Comparison of ENCODE assay signal across 24 cellular contexts in genomic region chr3:31890007-31890406, GRCh38.
"Had no signal": no experiment of that assay in that cellular context is flagged by ENCODE, and none has a peak within 500 bp of the region (broad histone marks: within the 10 kb centered on the region; RNA-seq: fewer than 3 reads in every experiment).

No MANE protein-coding gene starts in this region.

- H3K36me3 ChIP-seq: brain microvascular endothelial cell, esophagus squamous epithelium, lower lobe of right lung, thyroid gland had no signal

- H3K27me3 ChIP-seq: brain microvascular endothelial cell, esophagus squamous epithelium, thyroid gland had no signal

- H3K9me3 Mint-ChIP-seq: activated CD4-positive, alpha-beta T cell treated with anti-CD3 and anti-CD28 coated beads, Interleukin-2, amount 10 ng/mL, durations not matched to agents 7 days and 5 days; activated naive CD4-positive, alpha-beta T cell treated with anti-CD3 and anti-CD28 coated beads, Interleukin-2, amount 10 ng/mL, durations not matched to agents 7 days and 5 days; activated naive CD8-positive, alpha-beta T cell treated with anti-CD3 and anti-CD28 coated beads, Interleukin-2, amount 50 U/mL, for 24 hours; central memory CD8-positive, alpha-beta T cell had no signal

- H3K27ac Mint-ChIP-seq: activated CD4-positive, alpha-beta T cell treated with anti-CD3 and anti-CD28 coated beads, Interleukin-2, amount 10 ng/mL, durations not matched to agents 7 days and 5 days; activated CD8-positive, alpha-beta T cell treated with anti-CD3 and anti-CD28 coated beads, Interleukin-2, amount 10 ng/mL, durations not matched to agents 7 days and 5 days; activated naive CD4-positive, alpha-beta T cell treated with anti-CD3 and anti-CD28 coated beads, Interleukin-2, amount 10 ng/mL, durations not matched to agents 7 days and 5 days; activated naive CD8-positive, alpha-beta T cell treated with anti-CD3 and anti-CD28 coated beads, Interleukin-2, amount 50 U/mL, for 24 hours; nephron progenitor cell had no signal

- DNase-seq: activated CD4-positive, alpha-beta T cell treated with anti-CD3 and anti-CD28 coated beads, Interleukin-2, amount 10 ng/mL, durations not matched to agents 7 days and 5 days; activated CD4-positive, CD25-positive, alpha-beta regulatory T cell; activated CD8-positive, alpha-beta T cell treated with anti-CD3 and anti-CD28 coated beads, Interleukin-2, amount 10 ng/mL, durations not matched to agents 7 days and 5 days; activated effector memory CD4-positive, alpha-beta T cell treated with Interleukin-2 at 50 U/mL for 16 hours; activated naive CD4-positive, alpha-beta T cell treated with anti-CD3 and anti-CD28 coated beads, Interleukin-2, amount 10 ng/mL, durations not matched to agents 7 days and 5 days; activated naive CD8-positive, alpha-beta T cell treated with anti-CD3 and anti-CD28 coated beads, Interleukin-2, amount 50 U/mL, for 24 hours; activated T-cell treated with anti-CD3 and anti-CD28 coated beads, Interleukin-2, amount 50 U/mL, for 48 hours; anterior cingulate cortex; brain microvascular endothelial cell; cortex of kidney; esophagus squamous epithelium; left colon; lower lobe of right lung; midbrain; nephron progenitor cell; nucleus accumbens; posterior cingulate gyrus; stimulated activated CD4-positive, alpha-beta T cell treated with anti-CD3 and anti-CD28 coated beads, Interleukin-12 subunit alpha, Interleukin-12 subunit beta, amount 100 ng/mL, for 4 hours; stimulated activated CD4-positive, alpha-beta T cell treated with anti-CD3 and anti-CD28 coated beads, Interleukin-1b, Interleukin-23, amount 100 ng/mL, for 48 hours; stimulated activated naive CD4-positive, alpha-beta T cell treated with Interleukin-2 at 50 U/mL for 16 hours; T-helper 1 cell; T-helper 9 cell; thyroid gland had no signal

- H3K27ac ChIP-seq: brain microvascular endothelial cell, lower lobe of right lung, thyroid gland had no signal

- H3K4me3 ChIP-seq: esophagus squamous epithelium, lower lobe of right lung, thyroid gland had no signal

- H3K36me3 Mint-ChIP-seq: activated naive CD4-positive, alpha-beta T cell treated with anti-CD3 and anti-CD28 coated beads, Interleukin-2, amount 10 ng/mL, durations not matched to agents 7 days and 5 days had no signal

- H3K4me3 Mint-ChIP-seq: activated CD4-positive, alpha-beta T cell treated with anti-CD3 and anti-CD28 coated beads, Interleukin-2, amount 10 ng/mL, durations not matched to agents 7 days and 5 days; activated CD8-positive, alpha-beta T cell treated with anti-CD3 and anti-CD28 coated beads, Interleukin-2, amount 10 ng/mL, durations not matched to agents 7 days and 5 days; activated naive CD4-positive, alpha-beta T cell treated with anti-CD3 and anti-CD28 coated beads, Interleukin-2, amount 10 ng/mL, durations not matched to agents 7 days and 5 days; activated naive CD8-positive, alpha-beta T cell treated with anti-CD3 and anti-CD28 coated beads, Interleukin-2, amount 50 U/mL, for 24 hours; central memory CD8-positive, alpha-beta T cell; nephron progenitor cell had no signal

- H3K9me3 ChIP-seq: esophagus squamous epithelium, lower lobe of right lung, thyroid gland had no signal

- H3K4me1 Mint-ChIP-seq: activated naive CD4-positive, alpha-beta T cell treated with anti-CD3 and anti-CD28 coated beads, Interleukin-2, amount 10 ng/mL, durations not matched to agents 7 days and 5 days; central memory CD8-positive, alpha-beta T cell had no signal

- H3K4me1 ChIP-seq: thyroid gland had no signal
